In the genomic region with DNA sequence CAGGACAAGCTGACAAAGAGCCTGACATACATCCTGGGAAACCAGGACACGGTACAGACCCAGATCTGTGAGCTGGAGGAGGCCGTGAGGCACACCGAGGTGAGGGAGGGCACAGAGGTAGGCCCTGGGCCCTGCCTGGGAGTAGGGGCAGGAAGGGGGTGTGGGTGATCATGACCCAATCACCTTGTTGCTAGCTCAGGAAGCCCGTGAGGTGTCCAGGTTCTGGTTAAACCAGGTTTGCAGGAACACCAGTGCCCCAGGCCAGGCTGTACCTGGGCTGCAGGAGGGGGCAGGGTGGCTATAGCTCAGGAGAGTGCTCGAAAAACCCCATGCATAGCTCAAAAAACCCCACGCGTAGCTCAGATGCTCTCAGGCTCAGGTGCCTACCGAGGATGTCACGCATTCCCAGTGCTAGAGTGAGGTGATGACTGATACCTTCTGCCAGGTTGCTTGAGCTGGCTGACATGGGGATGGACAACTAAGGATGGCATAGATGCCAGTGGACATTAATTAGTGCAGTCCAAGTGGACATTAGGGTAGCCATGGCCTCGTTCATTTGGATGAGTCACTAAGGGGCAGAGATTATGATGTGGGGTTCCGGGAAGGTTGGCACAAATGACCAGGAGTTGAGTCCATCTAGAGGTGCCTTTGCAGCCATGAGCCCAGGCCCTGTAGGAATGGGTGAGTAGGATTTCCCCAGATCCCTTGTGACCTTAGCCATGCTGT, we compare ENCODE assay signal across 10 cellular contexts. TPM values are rescaled to one million over a fixed set of nuclear protein-coding genes. Genes with fewer than 3 reads are reported as not detected.
DNase-seq lines count a peak whose midpoint lies in the region; ATAC-seq, FAIRE-seq and TF ChIP-seq lines count a peak whose summit lies in the region.
"Had no signal": no experiment of that assay in that cellular context is flagged by ENCODE, and none has a peak within 500 bp of the region (broad histone marks: within the 10 kb centered on the region; RNA-seq: fewer than 3 reads in every experiment).

No MANE protein-coding gene starts in this region.

- no peak for DNase-seq in activated naive CD4-positive, alpha-beta T cell treated with anti-CD3 and anti-CD28 coated beads, Interleukin-2, amount 10 ng/mL, durations not matched to agents 7 days and 5 days
- no peak for DNase-seq in activated naive CD4-positive, alpha-beta T cell (lab: John Stamatoyannopoulos, UW)
- DNase-seq in GM12878 (ENCODE audit: low read depth, low spot score): no peak
- DNase-seq in lower leg skin (ENCODE audit: low spot score in 2 of 2): peak; percentile 20 to 75
- no peak for DNase-seq in SKM-1 (lab: John Stamatoyannopoulos, UW; ENCODE audit: unreplicated experiment)
- no peak for DNase-seq in DMS114 treated with DMSO at 0.1 percent for 48 hours (lab: John Stamatoyannopoulos, UW; ENCODE audit: unreplicated experiment)
- DNase-seq in G401 (ENCODE audit: low spot score): no peak

- peak overlapping the region; percentile 56 for H3K27ac Mint-ChIP-seq in activated naive CD4-positive, alpha-beta T cell treated with anti-CD3 and anti-CD28 coated beads, Interleukin-2, amount 10 ng/mL, durations not matched to agents 7 days and 5 days
- H3K27ac Mint-ChIP-seq in stimulated activated memory B cell treated with anti-CD40 and anti-IgM and Interleukin-4, amounts not matched to agents 10 μg/mL and 1 μg/mL and 100 μg/mL, for 72 hours: no peak overlapping the region

- H3K4me1 Mint-ChIP-seq in activated naive CD4-positive, alpha-beta T cell treated with anti-CD3 and anti-CD28 coated beads, Interleukin-2, amount 10 ng/mL, durations not matched to agents 7 days and 5 days: peaks cover 57% of the 10 kb centered on the region
- H3K4me1 Mint-ChIP-seq in stimulated activated memory B cell treated with anti-CD40 and anti-IgM and Interleukin-4, amounts not matched to agents 10 μg/mL and 1 μg/mL and 100 μg/mL, for 72 hours: peaks cover 36% of the 10 kb centered on the region

- peak; percentile 57 for FAIRE-seq in GM12878 (lab: Jason Lieb, UNC)

- intact Hi-C loops in GM12878 (cut with micrococcal nuclease; ENCODE audit: unreplicated experiment): no loop called here
- intact Hi-C loops in lower leg skin (cut with DNase I; ENCODE audit: low total_unique reads): no loop called here

- SMC1A ChIA-PET in GM12878 (lab: Charles Lee; ENCODE audit: uncharacterized antibody, unreplicated experiment): interaction anchor here (0.5 to 2.0 kb wide), 9 partner anchors 8 to 87 kb away, joined by 3 to 29 read pairs (median 5); a partner anchor contains a TSS

- H3K9me3 ChIP-seq in GM12878 (replicated peaks; ENCODE audit: control insufficient read depth, insufficient read depth, low read length): no peaks in the 10 kb centered on the region
- H3K9me3 ChIP-seq: BE2C had no signal

- TF ChIP-seq RAD21 in GM12878 (IDR thresholded peaks at IDR 0.05; ENCODE audit: insufficient read depth, low read depth, low read length): no peak

- POLR2A ChIA-PET in GM12878 (lab: Charles Lee): interaction anchor here (0.6 to 7.4 kb wide), 6 partner anchors 8 to 48 kb away, joined by 3 to 77 read pairs (median 4); no protein-coding TSS in a partner anchor

- RAD21 ChIA-PET in GM12878 (lab: Charles Lee; ENCODE audit: unreplicated experiment): interaction anchor here (1.0 to 4.8 kb wide), 7 partner anchors 17 to 161 kb away, joined by 3 to 77 read pairs (median 6); no protein-coding TSS in a partner anchor

- no peak for TF ChIP-seq EP300 in GM12878 (IDR thresholded peaks at IDR 0.05; ENCODE audit: borderline replicate concordance in 1 of 2, control insufficient read depth in 1 of 2, low read depth in 2 of 2, low read length in 2 of 2)

- no peak for TF ChIP-seq POLR2A in GM12878 (IDR thresholded peaks at IDR 0.05; ENCODE audit: low read depth, low read length)
- TF ChIP-seq POLR2A in lower leg skin (IDR thresholded peaks at IDR 0.05): no peak

- ATAC-seq in GM12878: no peak
- ATAC-seq in stimulated activated memory B cell treated with anti-CD40 and anti-IgM and Interleukin-4, amounts not matched to agents 10 μg/mL and 1 μg/mL and 100 μg/mL, for 72 hours: no peak

- H3K4me1 ChIP-seq in GM12878 (ENCODE audit: control insufficient read depth, insufficient read depth, low read length): peaks cover 20% of the 10 kb centered on the region

- in situ Hi-C loops in GM12878 (cut with MboI): no loop called here
- in situ Hi-C loops in G401 (cut with HindIII; ENCODE audit: low sequenced_read_pairs): no loop called here

- no peak overlapping the region for H3K4me3 Mint-ChIP-seq in activated naive CD4-positive, alpha-beta T cell treated with anti-CD3 and anti-CD28 coated beads, Interleukin-2, amount 10 ng/mL, durations not matched to agents 7 days and 5 days
- H3K4me3 Mint-ChIP-seq in stimulated activated memory B cell treated with anti-CD40 and anti-IgM and Interleukin-4, amounts not matched to agents 10 μg/mL and 1 μg/mL and 100 μg/mL, for 72 hours: no peak overlapping the region

- CTCF ChIA-PET in activated naive CD4-positive, alpha-beta T cell treated with anti-CD3 and anti-CD28 coated beads, Interleukin-2, amount 10 ng/mL, durations not matched to agents 7 days and 5 days (lab: Charles Lee): interaction anchor here (0.7 to 2.5 kb wide), 10 partner anchors 9 to 146 kb away, joined by 3 to 37 read pairs (median 4); a partner anchor contains a TSS
- CTCF ChIA-PET in GM12878 (lab: Yijun Ruan, JAX): interaction anchor here (0.6 to 9.7 kb wide), 17 partner anchors 8 to 556 kb away, joined by 3 to 244 read pairs (median 4); a partner anchor contains a TSS

- H3K4me3 ChIP-seq in GM12878 (no peak overlapping the region), lower leg skin (ENCODE audit: low read depth, poor library complexity, severe bottlenecking) (no peak overlapping the region)
- H3K4me3 ChIP-seq: lung had no signal

- no peaks in the 10 kb centered on the region for H3K9me3 Mint-ChIP-seq in activated naive CD4-positive, alpha-beta T cell treated with anti-CD3 and anti-CD28 coated beads, Interleukin-2, amount 10 ng/mL, durations not matched to agents 7 days and 5 days
- no peaks in the 10 kb centered on the region for H3K9me3 Mint-ChIP-seq in stimulated activated memory B cell treated with anti-CD40 and anti-IgM and Interleukin-4, amounts not matched to agents 10 μg/mL and 1 μg/mL and 100 μg/mL, for 72 hours

- no peaks in the 10 kb centered on the region for H3K27me3 ChIP-seq in GM12878 (replicated peaks in 1 of 2; ENCODE audit: control insufficient read depth in 2 of 2, insufficient read depth in 2 of 2, low read length in 1 of 2)
- H3K27me3 ChIP-seq: BE2C had no signal

- no peak overlapping the region for H3K9ac ChIP-seq in GM12878 (ENCODE audit: control insufficient read depth, insufficient read depth, low read length)

- no peak overlapping the region for H2AFZ ChIP-seq in GM12878 (ENCODE audit: control insufficient read depth, low read depth, low read length)

- H3K27ac ChIP-seq in GM12878 (ENCODE audit: control insufficient read depth, insufficient read depth): no peak overlapping the region

- peaks cover 7% of the 10 kb centered on the region for H3K79me2 ChIP-seq in GM12878 (ENCODE audit: control insufficient read depth, insufficient read depth, low read length)

- no peaks in the 10 kb centered on the region for H3K36me3 ChIP-seq in GM12878 (ENCODE audit: control insufficient read depth in 2 of 2, insufficient read depth in 2 of 2, low read length in 1 of 2)

- no peak overlapping the region for H3K4me2 ChIP-seq in GM12878 (ENCODE audit: control insufficient read depth, insufficient read depth)

- H4K20me1 ChIP-seq in GM12878 (ENCODE audit: control insufficient read depth, insufficient read depth): no peaks in the 10 kb centered on the region

- no TSS peak for BruUV-seq in GM12878 (replicated peaks; lab: Mats Ljungman, UMichigan)

- TF ChIP-seq CTCF in GM12878 (IDR thresholded peaks at IDR 0.05 in 2 of 3, conservative IDR thresholded peaks at IDR 0.05 in 1 of 3; ENCODE audit: control insufficient read depth in 2 of 3, extremely low read depth in 1 of 3, insufficient read depth in 1 of 3, low read depth in 3 of 3, low read length in 3 of 3) (no peak), lower leg skin (IDR thresholded peaks at IDR 0.05) (no peak)

- peaks cover 42% of the 10 kb centered on the region for H3K36me3 Mint-ChIP-seq in activated naive CD4-positive, alpha-beta T cell treated with anti-CD3 and anti-CD28 coated beads, Interleukin-2, amount 10 ng/mL, durations not matched to agents 7 days and 5 days
- peaks cover 13% of the 10 kb centered on the region for H3K36me3 Mint-ChIP-seq in stimulated activated memory B cell treated with anti-CD40 and anti-IgM and Interleukin-4, amounts not matched to agents 10 μg/mL and 1 μg/mL and 100 μg/mL, for 72 hours

- WGBS in GM12878 (ENCODE audit: insufficient coverage, insufficient replicate concordance, low lambda C conversion rate, missing lambda C conversion rate): 45% methylated on average over 11 of the region's 11 CpGs
- 65 to 75% methylated on average over 11 of the region's 11 CpGs for WGBS in lower leg skin, 2 donors

- H3K27me3 Mint-ChIP-seq in activated naive CD4-positive, alpha-beta T cell treated with anti-CD3 and anti-CD28 coated beads, Interleukin-2, amount 10 ng/mL, durations not matched to agents 7 days and 5 days: peaks cover 4% of the 10 kb centered on the region
- H3K27me3 Mint-ChIP-seq in stimulated activated memory B cell treated with anti-CD40 and anti-IgM and Interleukin-4, amounts not matched to agents 10 μg/mL and 1 μg/mL and 100 μg/mL, for 72 hours: no peaks in the 10 kb centered on the region

RNA-seq across cellular contexts. Expression of a gene that starts 3.7 kb away (rescaled TPM):
- total RNA-seq in GM12878 (2013; cell fraction: nucleolus; rRNA removed): 6.4 and 7.4 TPM in 2 replicates
- total RNA-seq in GM12878 (2014; rRNA removed) (1.4 and 1.6 TPM in 2 replicates), GM12878 (2014; rRNA removed; fragmentation: Illumina TruSeq; extraction: Trizol) (0.69 and 0.89 TPM in 2 replicates), GM12878 (2021) (2.0 and 3.0 TPM in 2 replicates), lower leg skin (1 to 10 TPM in 1 of 4 donors, under 1 TPM in 2, not detected in 1; 0.17 to 1.2 (median 0.62) TPM)
- polyA plus RNA-seq in GM12878 (2011; ENCODE audit: low read depth): 0.33 TPM
- polyA plus RNA-seq in GM12878 (2011; rRNA removed) (0.65 and 0.90 TPM in 2 replicates), GM12878 (2014; fragmentation: Illumina TruSeq; extraction: Trizol) (0.33 and 1.1 TPM in 2 replicates), GM12878 (2014; fragmentation: Nextera tagmentation; extraction: Ambion mirVana) (under 1 TPM; 0.08 to 0.20 TPM), GM12878 (2014; rRNA removed) (3.1 and 4.2 TPM in 2 replicates), GM12878 (2016; fragmentation: Nextera tagmentation; extraction: Ambion mirVana) (1 to 10 TPM in 1 of 2 experiments, under 1 TPM in 1; 0.91 to 1.0 TPM)
- polyA plus RNA-seq in GM12878 (2011; cell fraction: cytosol; rRNA removed): 1.8 and 2.2 TPM in 2 replicates
- polyA plus RNA-seq in GM12878 (2011; cell fraction: nucleus; rRNA removed): 6.9 and 8.9 TPM in 2 replicates
- polyA plus RNA-seq in GM12878 (2012): 0.42 and 0.69 TPM in 2 replicates
- polyA minus RNA-seq in GM12878 (2011; rRNA and poly(A)+ RNA removed): 0.95 and 1.5 TPM in 2 replicates
- 0.73 and 0.80 TPM in 2 replicates for polyA minus RNA-seq in GM12878 (2011; cell fraction: cytosol; rRNA and poly(A)+ RNA removed)
- polyA minus RNA-seq in GM12878 (2011; cell fraction: nucleus; rRNA and poly(A)+ RNA removed): 2.2 and 4.2 TPM in 2 replicates
- 0.14 and 0.37 TPM in 2 replicates for total RNA-seq in G401 (2014; rRNA removed; shearing (Covaris generic))

RNA-seq across cellular contexts. Expression of a gene that starts 4.3 kb away (rescaled TPM):
- total RNA-seq in GM12878 (2013; cell fraction: nucleolus; rRNA removed): 19.8 and 25.9 TPM in 2 replicates
- total RNA-seq in GM12878 (2014; rRNA removed) (142 and 149 TPM in 2 replicates), GM12878 (2014; rRNA removed; fragmentation: Illumina TruSeq; extraction: Trizol) (90.5 and 95.1 TPM in 2 replicates), GM12878 (2021) (97.2 and 101 TPM in 2 replicates), lower leg skin (100 to 1,000 TPM in 2 of 4 donors, 10 to 100 TPM in 2; 48.6 to 109 (median 97.6) TPM)
- 176 TPM for polyA plus RNA-seq in GM12878 (2011; ENCODE audit: low read depth)
- polyA plus RNA-seq in GM12878 (2011; rRNA removed) (42.5 and 61.3 TPM in 2 replicates), GM12878 (2014; fragmentation: Illumina TruSeq; extraction: Trizol) (92.4 and 139 TPM in 2 replicates), GM12878 (2014; fragmentation: Nextera tagmentation; extraction: Ambion mirVana) (100 to 1,000 TPM; 144 to 181 TPM), GM12878 (2014; rRNA removed) (78.1 and 79.7 TPM in 2 replicates), GM12878 (2016; fragmentation: Nextera tagmentation; extraction: Ambion mirVana) (100 to 1,000 TPM; 230 to 238 TPM)
- polyA plus RNA-seq in GM12878 (2011; cell fraction: cytosol; rRNA removed): 112 and 161 TPM in 2 replicates
- 95.9 and 97.3 TPM in 2 replicates for polyA plus RNA-seq in GM12878 (2011; cell fraction: nucleus; rRNA removed)
- 124 and 153 TPM in 2 replicates for polyA plus RNA-seq in GM12878 (2012)
- polyA minus RNA-seq in GM12878 (2011; rRNA and poly(A)+ RNA removed): 64.4 and 93.5 TPM in 2 replicates
- polyA minus RNA-seq in GM12878 (2011; cell fraction: cytosol; rRNA and poly(A)+ RNA removed): 41.7 and 45.5 TPM in 2 replicates
- 16.6 and 31.4 TPM in 2 replicates for polyA minus RNA-seq in GM12878 (2011; cell fraction: nucleus; rRNA and poly(A)+ RNA removed)
- 177 and 223 TPM in 2 replicates for total RNA-seq in G401 (2014; rRNA removed; shearing (Covaris generic))

RNA-seq across cellular contexts. Expression of a gene that starts 30.3 kb away (rescaled TPM):
- total RNA-seq in GM12878 (2013; cell fraction: nucleolus; rRNA removed): 7.2 and 7.8 TPM in 2 replicates
- total RNA-seq in GM12878 (2014; rRNA removed): 2.8 and 3.2 TPM in 2 replicates
- 1.3 and 1.9 TPM in 2 replicates for total RNA-seq in GM12878 (2014; rRNA removed; fragmentation: Illumina TruSeq; extraction: Trizol)
- 3.2 and 3.8 TPM in 2 replicates for total RNA-seq in GM12878 (2021)
- 5.4 TPM for polyA plus RNA-seq in GM12878 (2011; ENCODE audit: low read depth)
- polyA plus RNA-seq in GM12878 (2011; rRNA removed): 1.8 and 2.3 TPM in 2 replicates
- polyA plus RNA-seq in GM12878 (2011; cell fraction: cytosol; rRNA removed): 2.0 and 2.7 TPM in 2 replicates
- polyA plus RNA-seq in GM12878 (2011; cell fraction: nucleus; rRNA removed): 19.0 and 24.1 TPM in 2 replicates
- 8.6 and 10.7 TPM in 2 replicates for polyA plus RNA-seq in GM12878 (2012)
- polyA plus RNA-seq in GM12878 (2014; fragmentation: Illumina TruSeq; extraction: Trizol): 1.8 and 2.0 TPM in 2 replicates
- polyA plus RNA-seq in GM12878 (2014; fragmentation: Nextera tagmentation; extraction: Ambion mirVana): 1 to 10 TPM in 1 of 2 experiments, under 1 TPM in 1; 0.66 to 1.2 TPM
- 3.1 and 3.6 TPM in 2 replicates for polyA plus RNA-seq in GM12878 (2014; rRNA removed)
- polyA plus RNA-seq in GM12878 (2016; fragmentation: Nextera tagmentation; extraction: Ambion mirVana): 1 to 10 TPM in 1 of 2 experiments, under 1 TPM in 1; 0.88 to 2.0 TPM
- polyA minus RNA-seq in GM12878 (2011; rRNA and poly(A)+ RNA removed): 2.8 and 2.9 TPM in 2 replicates
- polyA minus RNA-seq in GM12878 (2011; cell fraction: cytosol; rRNA and poly(A)+ RNA removed): 1.1 and 2.3 TPM in 2 replicates
- 2.5 and 3.1 TPM in 2 replicates for polyA minus RNA-seq in GM12878 (2011; cell fraction: nucleus; rRNA and poly(A)+ RNA removed)
- 10 to 100 TPM; 15.6 to 26.6 (median 20.2) TPM for total RNA-seq in lower leg skin
- 75.4 and 79.8 TPM in 2 replicates for total RNA-seq in G401 (2014; rRNA removed; shearing (Covaris generic))

RNA-seq across cellular contexts. Expression of a gene that starts 31.1 kb away (rescaled TPM):
- total RNA-seq in GM12878 (2013; cell fraction: nucleolus; rRNA removed): 8.6 and 10.8 TPM in 2 replicates
- total RNA-seq in GM12878 (2014; rRNA removed): 82.7 and 92.0 TPM in 2 replicates
- 34.3 and 36.3 TPM in 2 replicates for total RNA-seq in GM12878 (2014; rRNA removed; fragmentation: Illumina TruSeq; extraction: Trizol)
- 42.9 and 47.4 TPM in 2 replicates for total RNA-seq in GM12878 (2021)
- polyA plus RNA-seq in GM12878 (2011; ENCODE audit: low read depth): 20.2 TPM
- 23.1 and 50.9 TPM in 2 replicates for polyA plus RNA-seq in GM12878 (2011; rRNA removed)
- polyA plus RNA-seq in GM12878 (2011; cell fraction: cytosol; rRNA removed): 89.6 and 98.0 TPM in 2 replicates
- polyA plus RNA-seq in GM12878 (2011; cell fraction: nucleus; rRNA removed): 55.7 and 58.1 TPM in 2 replicates
- 35.8 and 42.8 TPM in 2 replicates for polyA plus RNA-seq in GM12878 (2012)
- polyA plus RNA-seq in GM12878 (2014; fragmentation: Illumina TruSeq; extraction: Trizol): 17.6 and 43.8 TPM in 2 replicates
- polyA plus RNA-seq in GM12878 (2014; fragmentation: Nextera tagmentation; extraction: Ambion mirVana): 10 to 100 TPM; 15.8 to 25.5 TPM
- polyA plus RNA-seq in GM12878 (2014; rRNA removed): 66.8 and 78.1 TPM in 2 replicates
- polyA plus RNA-seq in GM12878 (2016; fragmentation: Nextera tagmentation; extraction: Ambion mirVana): 10 to 100 TPM; 72.7 to 74.5 TPM
- 23.8 and 50.1 TPM in 2 replicates for polyA minus RNA-seq in GM12878 (2011; rRNA and poly(A)+ RNA removed)
- 25.9 and 28.2 TPM in 2 replicates for polyA minus RNA-seq in GM12878 (2011; cell fraction: cytosol; rRNA and poly(A)+ RNA removed)
- 17.5 and 21.9 TPM in 2 replicates for polyA minus RNA-seq in GM12878 (2011; cell fraction: nucleus; rRNA and poly(A)+ RNA removed)
- total RNA-seq in lower leg skin: 10 to 100 TPM; 20.5 to 54.8 (median 40.8) TPM
- total RNA-seq in G401 (2014; rRNA removed; shearing (Covaris generic)): 125 and 126 TPM in 2 replicates

RNA-seq across cellular contexts. Expression of a gene that starts 37.0 kb away (rescaled TPM):
- 9.6 and 10.3 TPM in 2 replicates for total RNA-seq in GM12878 (2013; cell fraction: nucleolus; rRNA removed)
- 19.6 and 25.8 TPM in 2 replicates for total RNA-seq in GM12878 (2014; rRNA removed)
- 9.8 and 13.5 TPM in 2 replicates for total RNA-seq in GM12878 (2014; rRNA removed; fragmentation: Illumina TruSeq; extraction: Trizol)
- total RNA-seq in GM12878 (2021): 53.1 and 56.1 TPM in 2 replicates
- polyA plus RNA-seq in GM12878 (2011; ENCODE audit: low read depth): 41.6 TPM
- 12.9 and 20.0 TPM in 2 replicates for polyA plus RNA-seq in GM12878 (2011; rRNA removed)
- polyA plus RNA-seq in GM12878 (2011; cell fraction: cytosol; rRNA removed): 93.0 and 97.8 TPM in 2 replicates
- 54.6 and 56.5 TPM in 2 replicates for polyA plus RNA-seq in GM12878 (2011; cell fraction: nucleus; rRNA removed)
- polyA plus RNA-seq in GM12878 (2012): 78.3 and 89.7 TPM in 2 replicates
- polyA plus RNA-seq in GM12878 (2014; fragmentation: Illumina TruSeq; extraction: Trizol): 6.0 TPM in 1 of 2 replicates, not detected in the other
- 10 to 100 TPM in 1 of 2 experiments, 1 to 10 TPM in 1; 5.9 to 25.7 TPM for polyA plus RNA-seq in GM12878 (2014; fragmentation: Nextera tagmentation; extraction: Ambion mirVana)
- polyA plus RNA-seq in GM12878 (2014; rRNA removed): 78.7 and 93.1 TPM in 2 replicates
- 10 to 100 TPM; 42.4 to 48.1 TPM for polyA plus RNA-seq in GM12878 (2016; fragmentation: Nextera tagmentation; extraction: Ambion mirVana)
- polyA minus RNA-seq in GM12878 (2011; rRNA and poly(A)+ RNA removed): 7.6 and 31.0 TPM in 2 replicates
- 5.5 and 13.8 TPM in 2 replicates for polyA minus RNA-seq in GM12878 (2011; cell fraction: cytosol; rRNA and poly(A)+ RNA removed)
- polyA minus RNA-seq in GM12878 (2011; cell fraction: nucleus; rRNA and poly(A)+ RNA removed): 6.9 and 11.0 TPM in 2 replicates
- 10 to 100 TPM; 19.2 to 74.7 (median 36.9) TPM for total RNA-seq in lower leg skin
- 83.3 and 104 TPM in 2 replicates for total RNA-seq in G401 (2014; rRNA removed; shearing (Covaris generic))

Comparison
In these comparisons a context has a peak if more than half of its experiments do, and no peak if none do; other contexts are left out.
1. DNase-seq: peak in lower leg skin (2 of 2); none in activated naive CD4-positive, alpha-beta T cell treated with anti-CD3 and anti-CD28 coated beads, Interleukin-2, amount 10 ng/mL, durations not matched to agents 7 days and 5 days (single experiment), activated naive CD4-positive, alpha-beta T cell (0 of 4), GM12878 (single experiment), SKM-1 (single experiment), DMS114 treated with DMSO at 0.1 percent for 48 hours (single experiment) and G401 (single experiment).